8 cellular contexts compared by ENCODE assay signal in the genomic region with DNA sequence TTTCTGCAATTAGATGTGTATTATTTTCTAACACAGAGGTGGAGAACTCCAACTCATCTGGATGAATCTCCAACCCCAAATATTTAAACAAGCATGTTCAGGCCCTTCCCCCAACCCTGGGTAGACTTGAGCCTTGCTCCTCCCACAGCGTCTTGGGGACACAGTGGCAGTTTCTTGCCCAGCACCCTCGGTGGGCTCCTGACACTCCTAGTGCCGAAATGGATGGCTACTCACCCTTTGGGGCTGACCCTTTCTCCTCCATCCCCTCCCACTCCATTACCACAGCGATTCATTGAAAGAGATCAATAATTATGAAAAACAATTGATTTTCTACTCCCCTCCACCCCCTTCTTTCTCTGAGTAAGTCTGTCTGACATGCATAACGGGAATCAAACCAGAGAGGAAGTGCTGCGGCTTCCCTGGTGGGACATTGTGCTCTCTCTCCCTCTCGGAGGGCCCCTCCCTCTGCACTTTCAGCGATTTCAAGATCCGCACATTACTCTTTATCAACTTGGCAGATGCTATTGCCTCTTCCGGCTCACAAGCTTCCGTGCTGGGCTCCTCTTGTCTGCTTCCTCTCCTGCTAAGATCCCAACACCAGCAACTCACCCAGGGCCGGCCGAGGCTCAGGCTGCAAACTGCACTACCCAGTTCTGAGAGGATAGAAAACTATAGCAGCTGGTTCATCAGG.
DNase-seq lines count a peak whose midpoint lies in the region; TF ChIP-seq lines count a peak whose summit lies in the region.

No MANE protein-coding gene starts in this region.

- peak overlapping the region; percentile 86 for H3K4me3 Mint-ChIP-seq in activated naive CD4-positive, alpha-beta T cell treated with anti-CD3 and anti-CD28 coated beads, Interleukin-2, amount 50 U/mL, for 24 hours

- H3K27me3 Mint-ChIP-seq in activated naive CD4-positive, alpha-beta T cell treated with anti-CD3 and anti-CD28 coated beads, Interleukin-2, amount 50 U/mL, for 24 hours = no peaks in the 10 kb centered on the region

- H3K9me3 ChIP-seq in iPS-18c (ENCODE audit: control insufficient read depth, insufficient read depth, low read length) = peaks cover 2% of the 10 kb centered on the region

- H3K9me3 Mint-ChIP-seq in activated naive CD4-positive, alpha-beta T cell treated with anti-CD3 and anti-CD28 coated beads, Interleukin-2, amount 50 U/mL, for 24 hours = no peaks in the 10 kb centered on the region

- peak overlapping the region; percentile 93 for H3K27ac Mint-ChIP-seq in activated naive CD4-positive, alpha-beta T cell treated with anti-CD3 and anti-CD28 coated beads, Interleukin-2, amount 50 U/mL, for 24 hours

- peaks cover 40% of the 10 kb centered on the region for H3K4me1 Mint-ChIP-seq in activated naive CD4-positive, alpha-beta T cell treated with anti-CD3 and anti-CD28 coated beads, Interleukin-2, amount 50 U/mL, for 24 hours

- DNase-seq in NOMO-1 (lab: John Stamatoyannopoulos, UW; ENCODE audit: unreplicated experiment in 2 of 2) (peak; percentile 11 to 32), NCI-H2171 treated with DMSO at 0.1 percent for 48 hours (lab: John Stamatoyannopoulos, UW) (no peak), HEK293T (ENCODE audit: extremely low spot score) (no peak), islet precursor cell (no peak)
- peak; percentile 30 for DNase-seq in stimulated activated CD4-positive, alpha-beta T cell treated with anti-CD3 and anti-CD28 coated beads, Interleukin-4, amount 100 ng/mL, for 24 hours

- CTCF ChIA-PET in HEK293T (lab: Yijun Ruan, JAX) = no interaction called here

- POLR2A ChIA-PET in HEK293T (lab: Yijun Ruan, JAX) = no interaction called here

- no peaks in the 10 kb centered on the region for H3K36me3 Mint-ChIP-seq in activated naive CD4-positive, alpha-beta T cell treated with anti-CD3 and anti-CD28 coated beads, Interleukin-2, amount 50 U/mL, for 24 hours

- peak overlapping the region; percentile 6; the same call in 1 of the 2 replicates for H3K4me3 ChIP-seq in GM08714 (ENCODE audit: low read length)
- peak overlapping the region; percentile 6; the same call in 1 of the 2 replicates for H3K4me3 ChIP-seq in iPS-18c (ENCODE audit: insufficient read depth, low read depth, low read length)

TF ChIP-seq in HEK293T, 16 proteins besides CTCF, POLR2A, EP300 and RAD21:
- TF ChIP-seq TARDBP (IDR thresholded peaks at IDR 0.05) = no peak
- no peak for TF ChIP-seq CTBP1 (IDR thresholded peaks at IDR 0.05; ENCODE audit: borderline replicate concordance)
- no peak for TF ChIP-seq NFRKB (IDR thresholded peaks at IDR 0.05)
- no peak for TF ChIP-seq L3MBTL2 (conservative IDR thresholded peaks at IDR 0.05)

Comparison
In these comparisons a context has a peak if more than half of its experiments do, and no peak if none do; other contexts are left out.
1. DNase-seq: peak in NOMO-1 (2 of 2) and stimulated activated CD4-positive, alpha-beta T cell treated with anti-CD3 and anti-CD28 coated beads, Interleukin-4, amount 100 ng/mL, for 24 hours (single experiment); none in NCI-H2171 treated with DMSO at 0.1 percent for 48 hours (single experiment), HEK293T (single experiment) and islet precursor cell (single experiment).